26 cellular contexts compared by ENCODE assay signal in the genomic region with DNA sequence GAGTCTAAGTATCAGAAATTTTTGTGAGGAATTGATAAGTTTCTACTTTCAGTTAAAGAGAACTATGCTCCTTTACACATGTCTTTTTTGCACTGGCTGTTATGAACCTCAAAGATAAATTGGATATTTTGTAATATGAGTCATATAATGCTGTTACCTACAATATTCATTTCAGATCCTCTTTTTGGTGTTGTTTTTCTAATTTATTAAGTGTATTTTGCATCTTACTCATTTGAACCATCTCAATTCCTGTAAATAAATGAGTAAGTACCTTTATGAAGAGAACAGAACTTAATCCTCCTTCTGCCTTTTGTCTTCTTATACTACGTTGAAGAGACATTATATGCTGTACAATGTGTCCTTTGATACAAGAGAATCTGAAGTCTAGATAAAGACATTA.
DNase-seq lines count a peak whose midpoint lies in the region; ATAC-seq, FAIRE-seq and TF ChIP-seq lines count a peak whose summit lies in the region.
"Had no signal": no experiment of that assay in that cellular context is flagged by ENCODE, and none has a peak within 500 bp of the region (broad histone marks: within the 10 kb centered on the region; RNA-seq: fewer than 3 reads in every experiment).

No MANE protein-coding gene starts in this region.

- no peak overlapping the region for H3K56ac ChIP-seq in H9 (ENCODE audit: insufficient read length, low read depth, low read length)

- H3K14ac ChIP-seq in H9 (ENCODE audit: insufficient read depth, low read length), result no peak overlapping the region

- no peak overlapping the region for H2BK12ac ChIP-seq in H9 (ENCODE audit: insufficient read length, low read depth, low read length)

- H3K18ac ChIP-seq in H9 (ENCODE audit: insufficient read length, low read depth, low read length), result no peak overlapping the region

- CTCF ChIA-PET in GM12878 (lab: Yijun Ruan, JAX), result interaction anchor here (0.6 kb wide), 1 partner anchor 118 kb away, joined by 3 read pairs; no protein-coding TSS in a partner anchor

- H3K36me3 Mint-ChIP-seq in H9 (ENCODE audit: insufficient read depth in 1 of 3, low read depth in 3 of 3), result no peaks in the 10 kb centered on the region
- H3K36me3 Mint-ChIP-seq in GM23338 (ENCODE audit: low read depth), result no peaks in the 10 kb centered on the region
- H3K36me3 Mint-ChIP-seq: CD14-positive monocyte had no signal

- no peaks in the 10 kb centered on the region for H3F3A ChIP-seq in GM23338 (replicated peaks; ENCODE audit: low read depth)

- H2BK20ac ChIP-seq in H9 (ENCODE audit: low read depth, low read length, poor library complexity, severe bottlenecking), result no peak overlapping the region

- intact Hi-C loops in GM12878 (cut with micrococcal nuclease; ENCODE audit: unreplicated experiment) (no loop called here), body of pancreas (cut with DNase I) (no loop called here)

- H2BK5ac ChIP-seq in H9 (ENCODE audit: insufficient read length, low read length), result no peak overlapping the region

- no peaks in the 10 kb centered on the region for H3K27me3 ChIP-seq in GM12878 (replicated peaks in 1 of 2; ENCODE audit: control insufficient read depth in 2 of 2, insufficient read depth in 2 of 2, low read length in 1 of 2)
- no peaks in the 10 kb centered on the region for H3K27me3 ChIP-seq in body of pancreas
- H3K27me3 ChIP-seq in Karpas-422 (ENCODE audit: low read length), result no peaks in the 10 kb centered on the region
- no peaks in the 10 kb centered on the region for H3K27me3 ChIP-seq in H9 (ENCODE audit: insufficient read depth, low read length)
- H3K27me3 ChIP-seq in GM23338 (ENCODE audit: insufficient read depth), result no peaks in the 10 kb centered on the region
- H3K27me3 ChIP-seq: MG63 had no signal

- H4K8ac ChIP-seq in H9 (replicated peaks; ENCODE audit: insufficient read length, low read depth, low read length), result no peak overlapping the region

- TF ChIP-seq EP300 in GM12878 (IDR thresholded peaks at IDR 0.05; ENCODE audit: borderline replicate concordance in 1 of 2, control insufficient read depth in 1 of 2, low read depth in 2 of 2, low read length in 2 of 2), result no peak

- H2AFZ ChIP-seq in GM12878 (ENCODE audit: control insufficient read depth, low read depth, low read length) (no peak overlapping the region), Karpas-422 (ENCODE audit: low read length) (no peak overlapping the region), H9 (ENCODE audit: low read length) (no peak overlapping the region), GM23338 (no peak overlapping the region)

- H3K27ac Mint-ChIP-seq in H9, result no peak overlapping the region
- no peak overlapping the region for H3K27ac Mint-ChIP-seq in GM23338
- H3K27ac Mint-ChIP-seq: B cell, CD14-positive monocyte, T-helper 17 cell had no signal

- H3K4me2 ChIP-seq in GM12878 (ENCODE audit: control insufficient read depth, insufficient read depth) (no peak overlapping the region), Karpas-422 (ENCODE audit: low read depth, low read length, poor library complexity, severe bottlenecking) (no peak overlapping the region), H9 (ENCODE audit: insufficient read depth, insufficient read length, low read length) (no peak overlapping the region), GM23338 (no peak overlapping the region)

- TF ChIP-seq RAD21 in GM12878 (IDR thresholded peaks at IDR 0.05; ENCODE audit: insufficient read depth, low read depth, low read length), result no peak

- H3K4me3 Mint-ChIP-seq in H9 (no peak overlapping the region), GM23338 (no peak overlapping the region)
- H3K4me3 Mint-ChIP-seq: B cell, CD14-positive monocyte, T-helper 17 cell had no signal

- H3K9ac ChIP-seq in GM12878 (ENCODE audit: control insufficient read depth, insufficient read depth, low read length) (no peak overlapping the region), Karpas-422 (ENCODE audit: low read length) (no peak overlapping the region), H9 (ENCODE audit: extremely low read depth, insufficient read length, low read length) (no peak overlapping the region)

- no peak overlapping the region for H4K91ac ChIP-seq in H9 (ENCODE audit: insufficient read length, low read depth, low read length)

- WGBS in GM12878 (ENCODE audit: insufficient coverage, insufficient replicate concordance, low lambda C conversion rate, missing lambda C conversion rate), result 0% methylated on average over 1 of the region's 1 CpG
- 32 to 46% methylated on average over 1 of the region's 1 CpG for WGBS in body of pancreas, 2 donors
- WGBS in H9 (ENCODE audit: extremely low coverage, insufficient read length, low lambda C conversion rate), result no CpG with 5 or more reads among the region's 1 CpG

- ATAC-seq in GM18868 (IDR thresholded peaks at IDR 0.05; ENCODE audit: unreplicated experiment) (peak; percentile 72), HG02870 (IDR thresholded peaks at IDR 0.05; ENCODE audit: unreplicated experiment) (peak; percentile 91), GM12878 (peak; percentile 69), body of pancreas (no peak), GM23338 (no peak)
- ATAC-seq: HCT116, T-helper 17 cell had no signal

- H3K27me3 Mint-ChIP-seq in H9 (ENCODE audit: low read depth), result no peaks in the 10 kb centered on the region
- peaks cover 1% of the 10 kb centered on the region for H3K27me3 Mint-ChIP-seq in GM23338 (ENCODE audit: insufficient read depth, low read depth, poor library complexity)
- H3K27me3 Mint-ChIP-seq: B cell, T-helper 17 cell had no signal

- no peak overlapping the region for H3K4ac ChIP-seq in H9 (ENCODE audit: low read depth, low read length)

- SMC1A ChIA-PET in GM12878 (lab: Charles Lee; ENCODE audit: uncharacterized antibody, unreplicated experiment), result no interaction called here

- RAD21 ChIA-PET in GM12878 (lab: Charles Lee; ENCODE audit: unreplicated experiment), result no interaction called here

- in situ Hi-C loops in GM12878 (cut with MboI), result no loop called here

- BruUV-seq in GM12878 (replicated peaks; lab: Mats Ljungman, UMichigan), result no TSS peak

- H2BK15ac ChIP-seq in H9 (ENCODE audit: low read depth, low read length), result no peak overlapping the region

- FAIRE-seq in GM12878 (lab: Jason Lieb, UNC), result no peak
- FAIRE-seq: D721Med had no signal

- TF ChIP-seq POLR2A in GM12878 (IDR thresholded peaks at IDR 0.05; ENCODE audit: low read depth, low read length) (no peak), body of pancreas (IDR thresholded peaks at IDR 0.05) (no peak)

- no peaks in the 10 kb centered on the region for H4K20me1 ChIP-seq in GM12878 (ENCODE audit: control insufficient read depth, insufficient read depth)
- no peaks in the 10 kb centered on the region for H4K20me1 ChIP-seq in Karpas-422 (ENCODE audit: insufficient read depth, low read depth, low read length)
- no peaks in the 10 kb centered on the region for H4K20me1 ChIP-seq in H9 (ENCODE audit: control insufficient read depth, insufficient read depth, insufficient read length)
- no peaks in the 10 kb centered on the region for H4K20me1 ChIP-seq in GM23338 (replicated peaks; ENCODE audit: insufficient read depth)

- DNase-seq in COLO829 (ENCODE audit: low spot score) (peak; percentile 17), GM12878 (ENCODE audit: low read depth, low spot score) (no peak), body of pancreas (no peak), Karpas-422 (no peak), H9 (no peak), GM23338 (ENCODE audit: low spot score) (no peak)
- DNase-seq: DMS53, EL, GF-D8, GOT3, MG63, NCI-H1092, NCI-H1436, NCI-H187 treated with DMSO at 0.1 percent for 48 hours, NCI-H2107, NCI-H446 treated with DMSO at 0.1 percent for 48 hours, NCI-H526 treated with DMSO at 0.1 percent for 48 hours, Right ventricle myocardium superior, SW 1271, T-helper 17 cell had no signal

- H3K79me2 ChIP-seq in GM12878 (ENCODE audit: control insufficient read depth, insufficient read depth, low read length) (no peaks in the 10 kb centered on the region), Karpas-422 (ENCODE audit: low read length) (no peaks in the 10 kb centered on the region), H9 (ENCODE audit: insufficient read depth, low read length) (no peaks in the 10 kb centered on the region), GM23338 (replicated peaks; ENCODE audit: insufficient read depth) (no peaks in the 10 kb centered on the region)

- TF ChIP-seq CTCF in GM12878 (IDR thresholded peaks at IDR 0.05 in 2 of 3, conservative IDR thresholded peaks at IDR 0.05 in 1 of 3; ENCODE audit: control insufficient read depth in 2 of 3, extremely low read depth in 1 of 3, insufficient read depth in 1 of 3, low read depth in 3 of 3, low read length in 3 of 3), result no peak
- TF ChIP-seq CTCF in body of pancreas (IDR thresholded peaks at IDR 0.05), result no peak
- TF ChIP-seq CTCF in H9 (conservative IDR thresholded peaks at IDR 0.05), result no peak
- no peak for TF ChIP-seq CTCF in GM23338 (conservative IDR thresholded peaks at IDR 0.05; ENCODE audit: low read depth in 2 of 2)

- H3K23me2 ChIP-seq in H9 (ENCODE audit: insufficient read length, low read depth, low read length, poor library complexity, severe bottlenecking), result no peaks in the 10 kb centered on the region

- H3K4me1 ChIP-seq in GM12878 (ENCODE audit: control insufficient read depth, insufficient read depth, low read length) (no peaks in the 10 kb centered on the region), body of pancreas (no peaks in the 10 kb centered on the region), Karpas-422 (ENCODE audit: low read length) (no peaks in the 10 kb centered on the region), H9 (ENCODE audit: insufficient read depth, low read length) (no peaks in the 10 kb centered on the region), GM23338 (ENCODE audit: insufficient read depth) (no peaks in the 10 kb centered on the region)

- no peaks in the 10 kb centered on the region for H3K9me3 Mint-ChIP-seq in H9
- H3K9me3 Mint-ChIP-seq in GM23338, result no peaks in the 10 kb centered on the region

- H3K4me1 Mint-ChIP-seq in H9, result no peaks in the 10 kb centered on the region
- H3K4me1 Mint-ChIP-seq in GM23338, result no peaks in the 10 kb centered on the region
- H3K4me1 Mint-ChIP-seq: B cell, CD14-positive monocyte, T-helper 17 cell had no signal

- POLR2A ChIA-PET in GM12878 (lab: Charles Lee), result no interaction called here

- no peak overlapping the region for H3K27ac ChIP-seq in GM12878 (ENCODE audit: control insufficient read depth, insufficient read depth)
- no peak overlapping the region for H3K27ac ChIP-seq in body of pancreas
- no peak overlapping the region for H3K27ac ChIP-seq in Karpas-422 (ENCODE audit: low read length)
- H3K27ac ChIP-seq in H9 (ENCODE audit: insufficient read length, low read depth, low read length), result no peak overlapping the region
- H3K27ac ChIP-seq in GM23338 (ENCODE audit: low read depth), result no peak overlapping the region

- no peak overlapping the region for H2BK120ac ChIP-seq in H9 (ENCODE audit: low read depth, low read length, poor library complexity, severe bottlenecking)

- no peaks in the 10 kb centered on the region for H3K9me2 ChIP-seq in Karpas-422 (replicated peaks; ENCODE audit: insufficient read depth, low read length)
- H3K9me2 ChIP-seq in GM23338 (ENCODE audit: insufficient read depth), result no peaks in the 10 kb centered on the region

- no peak overlapping the region for H3T11ph ChIP-seq in H9 (ENCODE audit: low read length)

- H2AK5ac ChIP-seq in H9 (ENCODE audit: insufficient read length, low read length), result no peak overlapping the region

- H3K9me3 ChIP-seq in GM12878 (replicated peaks; ENCODE audit: control insufficient read depth, insufficient read depth, low read length) (no peaks in the 10 kb centered on the region), body of pancreas (no peaks in the 10 kb centered on the region), Karpas-422 (ENCODE audit: low read length) (peaks cover 5% of the 10 kb centered on the region; the same call in 1 of the 2 replicates), H9 (ENCODE audit: control insufficient read depth, low read depth, low read length) (no peaks in the 10 kb centered on the region)
- H3K9me3 ChIP-seq: MG63 had no signal

- H4K5ac ChIP-seq in H9 (ENCODE audit: insufficient read length, low read depth, low read length), result no peak overlapping the region

- no peak overlapping the region for H3K23ac ChIP-seq in H9 (ENCODE audit: insufficient read length, low read depth, low read length)

- H3K36me3 ChIP-seq in GM12878 (ENCODE audit: control insufficient read depth in 2 of 2, insufficient read depth in 2 of 2, low read length in 1 of 2) (no peaks in the 10 kb centered on the region), body of pancreas (replicated peaks in 1 of 2; ENCODE audit: insufficient read depth in 1 of 2, low read depth in 2 of 2) (no peaks in the 10 kb centered on the region), Karpas-422 (ENCODE audit: insufficient read depth, low read length) (no peaks in the 10 kb centered on the region), GM23338 (ENCODE audit: insufficient read depth) (no peaks in the 10 kb centered on the region)
- H3K36me3 ChIP-seq: MG63 had no signal

- H3K79me1 ChIP-seq in H9 (ENCODE audit: insufficient read depth, low read depth, low read length, poor library complexity, severe bottlenecking), result no peaks in the 10 kb centered on the region

- H3K4me3 ChIP-seq in GM12878, result no peak overlapping the region
- H3K4me3 ChIP-seq in body of pancreas, result no peak overlapping the region
- H3K4me3 ChIP-seq in Karpas-422 (ENCODE audit: low read length), result no peak overlapping the region
- no peak overlapping the region for H3K4me3 ChIP-seq in GM23338
- H3K4me3 ChIP-seq: MG63 had no signal

Comparison
In these comparisons a context has a peak if more than half of its experiments do, and no peak if none do; other contexts are left out.
1. ATAC-seq: peak in GM18868 (single experiment), HG02870 (single experiment) and GM12878 (single experiment); none in body of pancreas (single experiment) and GM23338 (single experiment).